Comparison of ENCODE assay signal across 7 cellular contexts in genomic region chr3:38139191-38139590, GRCh38. TPM values are rescaled to one million over a fixed set of nuclear protein-coding genes. Genes with fewer than 3 reads are reported as not detected.
DNase-seq lines count a peak whose midpoint lies in the region; ATAC-seq lines count a peak whose summit lies in the region.

No MANE protein-coding gene starts in this region.

- intact Hi-C loops in activated T-helper 1 cell treated with anti-CD3 and anti-CD28 coated beads, Interleukin-12 subunit alpha, Interleukin-12 subunit beta, Interleukin-2, Interleukin-4 antibody, amounts not matched to agents 30 ng/mL and 10 ng/mL and 1 ng/mL, durations not matched to agents 14 hours and 24 hours and 36 hours (cut with micrococcal nuclease) = loop anchor here (5.0 kb wide), 7 partner anchors 118 to 1243 kb away; partner anchors contain the start of genes SCN11A, SLC25A38 and WDR48

- peak overlapping the region; percentile 90 for H3K4me3 ChIP-seq in HUES48 (ENCODE audit: low read depth, low read length)
- peak overlapping the region; percentile 86 for H3K4me3 ChIP-seq in iPS-18a (ENCODE audit: low read length)

- no peaks in the 10 kb centered on the region for H3K9me3 ChIP-seq in HUES48 (ENCODE audit: control insufficient read depth, insufficient read depth, low read length)
- H3K9me3 ChIP-seq in iPS-18a (ENCODE audit: control insufficient read depth, low read depth, low read length) = no peaks in the 10 kb centered on the region

- H3K27me3 Mint-ChIP-seq in activated T-helper 1 cell treated with anti-CD3 and anti-CD28 coated beads, Interleukin-12 subunit alpha, Interleukin-12 subunit beta, Interleukin-2, Interleukin-4 antibody, amounts not matched to agents 30 ng/mL and 10 ng/mL and 1 ng/mL, durations not matched to agents 14 hours and 24 hours and 36 hours (ENCODE audit: insufficient read depth) = no peaks in the 10 kb centered on the region
- no peaks in the 10 kb centered on the region for H3K27me3 Mint-ChIP-seq in stimulated activated naive CD8-positive, alpha-beta T cell treated with anti-CD3 and anti-CD28 coated beads, Interleukin-15, amount 100 ng/mL, for 72 hours

- peak overlapping the region; percentile 94 for H3K27ac Mint-ChIP-seq in activated T-helper 1 cell treated with anti-CD3 and anti-CD28 coated beads, Interleukin-12 subunit alpha, Interleukin-12 subunit beta, Interleukin-2, Interleukin-4 antibody, amounts not matched to agents 30 ng/mL and 10 ng/mL and 1 ng/mL, durations not matched to agents 14 hours and 24 hours and 36 hours
- peak overlapping the region; percentile 91 to 97 for H3K27ac Mint-ChIP-seq in stimulated activated naive CD8-positive, alpha-beta T cell treated with anti-CD3 and anti-CD28 coated beads, Interleukin-15, amount 100 ng/mL, for 72 hours

- no peaks in the 10 kb centered on the region for H3K9me3 Mint-ChIP-seq in activated T-helper 1 cell treated with anti-CD3 and anti-CD28 coated beads, Interleukin-12 subunit alpha, Interleukin-12 subunit beta, Interleukin-2, Interleukin-4 antibody, amounts not matched to agents 30 ng/mL and 10 ng/mL and 1 ng/mL, durations not matched to agents 14 hours and 24 hours and 36 hours
- H3K9me3 Mint-ChIP-seq in stimulated activated naive CD8-positive, alpha-beta T cell treated with anti-CD3 and anti-CD28 coated beads, Interleukin-15, amount 100 ng/mL, for 72 hours = no peaks in the 10 kb centered on the region

- H3K4me3 Mint-ChIP-seq in activated T-helper 1 cell treated with anti-CD3 and anti-CD28 coated beads, Interleukin-12 subunit alpha, Interleukin-12 subunit beta, Interleukin-2, Interleukin-4 antibody, amounts not matched to agents 30 ng/mL and 10 ng/mL and 1 ng/mL, durations not matched to agents 14 hours and 24 hours and 36 hours = peak overlapping the region; percentile 94
- H3K4me3 Mint-ChIP-seq in stimulated activated naive CD8-positive, alpha-beta T cell treated with anti-CD3 and anti-CD28 coated beads, Interleukin-15, amount 100 ng/mL, for 72 hours = peak overlapping the region; percentile 90

- H3K36me3 Mint-ChIP-seq in activated T-helper 1 cell treated with anti-CD3 and anti-CD28 coated beads, Interleukin-12 subunit alpha, Interleukin-12 subunit beta, Interleukin-2, Interleukin-4 antibody, amounts not matched to agents 30 ng/mL and 10 ng/mL and 1 ng/mL, durations not matched to agents 14 hours and 24 hours and 36 hours (ENCODE audit: low read depth) = peaks cover 23% of the 10 kb centered on the region

- H3K9ac ChIP-seq in HUES48 (ENCODE audit: low read depth, low read length) = peak overlapping the region; percentile 68; the same call in 1 of the 2 replicates
- peak overlapping the region; percentile 78 for H3K9ac ChIP-seq in iPS-18a (ENCODE audit: low read length)

- no peak for DNase-seq in activated T-helper 1 cell treated with anti-CD3 and anti-CD28 coated beads, Interleukin-12 subunit alpha, Interleukin-12 subunit beta, Interleukin-2, Interleukin-4 antibody, amounts not matched to agents 30 ng/mL and 10 ng/mL and 1 ng/mL, durations not matched to agents 14 hours and 24 hours and 36 hours (ENCODE audit: low spot score)
- DNase-seq in stimulated activated naive CD8-positive, alpha-beta T cell treated with anti-CD3 and anti-CD28 coated beads, Interleukin-15, amount 100 ng/mL, for 72 hours = no peak
- no peak for DNase-seq in HuH-7 (ENCODE audit: low spot score)
- no peak for DNase-seq in midbrain (lab: John Stamatoyannopoulos, UW)

- peaks cover 70% of the 10 kb centered on the region for H3K4me1 Mint-ChIP-seq in activated T-helper 1 cell treated with anti-CD3 and anti-CD28 coated beads, Interleukin-12 subunit alpha, Interleukin-12 subunit beta, Interleukin-2, Interleukin-4 antibody, amounts not matched to agents 30 ng/mL and 10 ng/mL and 1 ng/mL, durations not matched to agents 14 hours and 24 hours and 36 hours (ENCODE audit: low read depth)
- H3K4me1 Mint-ChIP-seq in stimulated activated naive CD8-positive, alpha-beta T cell treated with anti-CD3 and anti-CD28 coated beads, Interleukin-15, amount 100 ng/mL, for 72 hours = peaks cover 68% of the 10 kb centered on the region

- ATAC-seq in stimulated activated naive CD8-positive, alpha-beta T cell treated with anti-CD3 and anti-CD28 coated beads, Interleukin-15, amount 100 ng/mL, for 72 hours = no peak
- ATAC-seq in GM21737 (IDR thresholded peaks at IDR 0.05; ENCODE audit: unreplicated experiment) = no peak

- H3K27me3 ChIP-seq in HUES48 (ENCODE audit: control insufficient read depth, insufficient read depth, low read length) (peaks cover 2% of the 10 kb centered on the region; the same call in 1 of the 2 replicates), iPS-18a (ENCODE audit: control insufficient read depth, insufficient read depth, low read length) (peaks cover 8% of the 10 kb centered on the region)

- H3K27ac ChIP-seq in HUES48 (ENCODE audit: low read depth, low read length) = no peak overlapping the region
- H3K27ac ChIP-seq in iPS-18a (ENCODE audit: low read length) = no peak overlapping the region

- H3K36me3 ChIP-seq in HUES48 (ENCODE audit: control insufficient read depth, insufficient read depth, low read length) (peaks cover 30% of the 10 kb centered on the region), iPS-18a (ENCODE audit: control insufficient read depth, low read depth, low read length) (peaks cover 19% of the 10 kb centered on the region)

- peaks cover 19% of the 10 kb centered on the region for H3K4me1 ChIP-seq in HUES48 (ENCODE audit: control insufficient read depth, insufficient read depth, low read length)
- H3K4me1 ChIP-seq in iPS-18a (ENCODE audit: control insufficient read depth, low read depth, low read length) = peaks cover 13% of the 10 kb centered on the region

RNA-seq across cellular contexts. Expression of gene MYD88, which starts 0.7 kb away (rescaled TPM):
- total RNA-seq in activated T-helper 1 cell treated with anti-CD3 and anti-CD28 coated beads, Interleukin-12 subunit alpha, Interleukin-12 subunit beta, Interleukin-2, Interleukin-4 antibody, amounts not matched to agents 30 ng/mL and 10 ng/mL and 1 ng/mL, durations not matched to agents 14 hours and 24 hours and 36 hours = 38.6 and 42.1 TPM in 2 replicates

RNA-seq across cellular contexts. Expression of gene ACAA1, which starts 2.3 kb away (rescaled TPM):
- 69.3 and 73.4 TPM in 2 replicates for total RNA-seq in activated T-helper 1 cell treated with anti-CD3 and anti-CD28 coated beads, Interleukin-12 subunit alpha, Interleukin-12 subunit beta, Interleukin-2, Interleukin-4 antibody, amounts not matched to agents 30 ng/mL and 10 ng/mL and 1 ng/mL, durations not matched to agents 14 hours and 24 hours and 36 hours

RNA-seq across cellular contexts. Expression of gene OXSR1, which starts 26.1 kb away (rescaled TPM):
- 48.6 and 50.8 TPM in 2 replicates for total RNA-seq in activated T-helper 1 cell treated with anti-CD3 and anti-CD28 coated beads, Interleukin-12 subunit alpha, Interleukin-12 subunit beta, Interleukin-2, Interleukin-4 antibody, amounts not matched to agents 30 ng/mL and 10 ng/mL and 1 ng/mL, durations not matched to agents 14 hours and 24 hours and 36 hours
